Comparison of ENCODE assay signal across 12 cellular contexts in the genomic region with DNA sequence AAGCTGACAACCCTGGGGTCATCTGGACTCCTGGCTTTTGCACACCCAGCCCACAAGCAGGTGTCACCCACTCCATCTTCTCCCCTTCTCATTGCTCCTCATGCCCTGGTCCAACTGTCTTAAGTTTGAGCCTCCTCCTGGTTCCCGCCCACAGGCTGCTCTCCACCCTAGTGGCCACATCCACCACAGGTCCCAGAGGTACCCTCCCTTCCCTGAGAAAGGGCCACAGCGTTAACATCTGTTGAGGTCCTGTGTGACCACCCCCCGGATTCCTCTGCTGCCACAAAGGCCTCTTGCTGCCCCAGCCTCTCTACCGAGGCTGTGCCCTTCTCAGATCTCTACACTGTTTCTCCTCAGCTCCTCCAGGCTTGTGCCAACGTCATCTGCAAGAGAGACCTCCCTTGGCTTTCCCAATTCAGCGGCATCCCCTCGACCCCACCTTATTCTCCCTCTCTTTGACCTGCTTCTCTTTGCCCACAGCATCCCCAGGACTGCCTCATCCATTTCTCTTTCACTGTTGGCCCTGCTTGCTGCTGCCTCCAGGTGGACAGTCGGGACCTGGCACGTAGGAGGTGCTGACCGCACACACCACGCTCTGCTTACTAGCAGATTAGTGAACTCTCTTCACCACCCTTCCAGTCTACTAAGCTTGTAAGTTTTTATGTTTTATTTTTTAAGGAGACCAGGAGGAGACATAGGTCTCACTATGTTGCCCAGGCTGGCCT. TPM values are rescaled to one million over a fixed set of nuclear protein-coding genes. Genes with fewer than 3 reads are reported as not detected.
DNase-seq lines count a peak whose midpoint lies in the region; ATAC-seq and TF ChIP-seq lines count a peak whose summit lies in the region.
"Had no signal": no experiment of that assay in that cellular context is flagged by ENCODE, and none has a peak within 500 bp of the region (broad histone marks: within the 10 kb centered on the region; RNA-seq: fewer than 3 reads in every experiment).

No MANE protein-coding gene starts in this region.

- POLR2A ChIA-PET in activated CD4-positive, alpha-beta T cell treated with anti-CD3 and anti-CD28 coated beads for 36 hours (lab: Charles Lee), result no interaction called here

- H3K27me3 Mint-ChIP-seq in activated CD4-positive, alpha-beta T cell treated with anti-CD3 and anti-CD28 coated beads for 36 hours, result no peaks in the 10 kb centered on the region
- no peaks in the 10 kb centered on the region for H3K27me3 Mint-ChIP-seq in natural killer cell treated with Interleukin-12 subunit alpha and Interleukin-12 subunit beta and Interleukin-15 and Interleukin-18, amount 100 ng/mL, for 72 hours

- CTCF ChIA-PET in activated CD4-positive, alpha-beta T cell treated with anti-CD3 and anti-CD28 coated beads for 36 hours (lab: Charles Lee), result interaction anchor here (0.7 kb wide), 1 partner anchor 366 kb away, joined by 4 read pairs; no protein-coding TSS in a partner anchor

- no peaks in the 10 kb centered on the region for H3K4me1 ChIP-seq in colonic mucosa
- H3K4me1 ChIP-seq: gastrocnemius medialis had no signal

- no peak for DNase-seq in activated CD4-positive, alpha-beta T cell treated with anti-CD3 and anti-CD28 coated beads for 36 hours
- no peak for DNase-seq in activated CD4-positive, alpha-beta T cell treated with anti-CD3 and anti-CD28 coated beads, Interleukin-2, amount 50 U/mL, for 48 hours
- no peak for DNase-seq in LNCaP clone FGC (ENCODE audit: low read depth)
- DNase-seq in choroid plexus epithelial cell (ENCODE audit: low read depth), result peak; percentile 48
- no peak for DNase-seq in natural killer cell treated with Interleukin-12 subunit alpha and Interleukin-12 subunit beta and Interleukin-15 and Interleukin-18, amount 100 ng/mL, for 72 hours (ENCODE audit: low spot score)
- no peak for DNase-seq in putamen (ENCODE audit: low spot score)
- no peak for DNase-seq in colonic mucosa
- DNase-seq: activated effector memory CD4-positive, alpha-beta T cell treated with anti-CD3 and anti-CD28 coated beads, Interleukin-2, amount 50 U/mL, for 16 hours; gastrocnemius medialis; NCI-H1092 had no signal

- no peaks in the 10 kb centered on the region for H3K9me3 Mint-ChIP-seq in activated CD4-positive, alpha-beta T cell treated with anti-CD3 and anti-CD28 coated beads for 36 hours (ENCODE audit: low read depth)
- no peaks in the 10 kb centered on the region for H3K9me3 Mint-ChIP-seq in natural killer cell treated with Interleukin-12 subunit alpha and Interleukin-12 subunit beta and Interleukin-15 and Interleukin-18, amount 100 ng/mL, for 72 hours

- H3K36me3 Mint-ChIP-seq in activated CD4-positive, alpha-beta T cell treated with anti-CD3 and anti-CD28 coated beads for 36 hours (ENCODE audit: low read depth), result peaks cover 42% of the 10 kb centered on the region
- peaks cover 7% of the 10 kb centered on the region for H3K36me3 Mint-ChIP-seq in natural killer cell treated with Interleukin-12 subunit alpha and Interleukin-12 subunit beta and Interleukin-15 and Interleukin-18, amount 100 ng/mL, for 72 hours

- peak overlapping the region; percentile 8 for H3K27ac Mint-ChIP-seq in activated CD4-positive, alpha-beta T cell treated with anti-CD3 and anti-CD28 coated beads for 36 hours
- H3K27ac Mint-ChIP-seq in natural killer cell treated with Interleukin-12 subunit alpha and Interleukin-12 subunit beta and Interleukin-15 and Interleukin-18, amount 100 ng/mL, for 72 hours, result no peak overlapping the region

- H3K27ac ChIP-seq in colonic mucosa, result no peak overlapping the region
- H3K27ac ChIP-seq: gastrocnemius medialis, SJSA1 had no signal

- peak; percentile 27 for ATAC-seq in activated CD4-positive, alpha-beta T cell treated with anti-CD3 and anti-CD28 coated beads for 36 hours
- peak; percentile 37 to 38 for ATAC-seq in natural killer cell treated with Interleukin-12 subunit alpha and Interleukin-12 subunit beta and Interleukin-15 and Interleukin-18, amount 100 ng/mL, for 72 hours
- ATAC-seq in HG03342 (IDR thresholded peaks at IDR 0.05; ENCODE audit: unreplicated experiment), result no peak
- ATAC-seq: gastrocnemius medialis had no signal

- intact Hi-C loops in activated CD4-positive, alpha-beta T cell treated with anti-CD3 and anti-CD28 coated beads for 36 hours (cut with DNase I, micrococcal nuclease), result no loop called here
- intact Hi-C loops in colonic mucosa (cut with DNase I), result no loop called here

- TF ChIP-seq CTCF in LNCaP clone FGC (IDR thresholded peaks at IDR 0.05; ENCODE audit: control insufficient read depth, extremely low read depth, insufficient read depth) (peak; percentile 41), choroid plexus epithelial cell (conservative IDR thresholded peaks at IDR 0.05; ENCODE audit: low read depth, low read length) (peak; percentile 64), colonic mucosa (IDR thresholded peaks at IDR 0.05) (no peak)

- peaks cover 6% of the 10 kb centered on the region for H3K36me3 ChIP-seq in colonic mucosa

- H3K4me3 ChIP-seq in LNCaP clone FGC (ENCODE audit: low read depth, low read length) (no peak overlapping the region), choroid plexus epithelial cell (ENCODE audit: low read depth, low read length) (no peak overlapping the region), colonic mucosa (no peak overlapping the region)
- H3K4me3 ChIP-seq: gastrocnemius medialis, SJSA1 had no signal

- H3K9ac ChIP-seq in colonic mucosa (ENCODE audit: low read depth in 2 of 2, low read length in 2 of 2), result no peak overlapping the region

- H3K4me3 Mint-ChIP-seq in activated CD4-positive, alpha-beta T cell treated with anti-CD3 and anti-CD28 coated beads for 36 hours, result no peak overlapping the region
- H3K4me3 Mint-ChIP-seq in natural killer cell treated with Interleukin-12 subunit alpha and Interleukin-12 subunit beta and Interleukin-15 and Interleukin-18, amount 100 ng/mL, for 72 hours, result no peak overlapping the region

- no peaks in the 10 kb centered on the region for H3K27me3 ChIP-seq in colonic mucosa
- H3K27me3 ChIP-seq: gastrocnemius medialis, SJSA1 had no signal

- peaks cover 22% of the 10 kb centered on the region for H3K4me1 Mint-ChIP-seq in activated CD4-positive, alpha-beta T cell treated with anti-CD3 and anti-CD28 coated beads for 36 hours
- H3K4me1 Mint-ChIP-seq in natural killer cell treated with Interleukin-12 subunit alpha and Interleukin-12 subunit beta and Interleukin-15 and Interleukin-18, amount 100 ng/mL, for 72 hours (ENCODE audit: low read depth in 2 of 2), result peaks cover 10 to 25% of the 10 kb centered on the region in 2 donors

- no peaks in the 10 kb centered on the region for H3K9me3 ChIP-seq in colonic mucosa
- H3K9me3 ChIP-seq: gastrocnemius medialis, SJSA1 had no signal

RNA-seq across cellular contexts. Expression of a gene that starts 33.3 kb away (rescaled TPM):
- total RNA-seq in activated CD4-positive, alpha-beta T cell treated with anti-CD3 and anti-CD28 coated beads for 36 hours, result 100 to 1,000 TPM in 1 of 2 experiments, 10 to 100 TPM in 1; 89.8 to 104 TPM
- 100 to 1,000 TPM; 102 to 196 TPM for total RNA-seq in natural killer cell treated with Interleukin-12 subunit alpha and Interleukin-12 subunit beta and Interleukin-15 and Interleukin-18, amount 100 ng/mL, for 72 hours
- total RNA-seq in colonic mucosa, result 10 to 100 TPM; 44.1 to 55.3 TPM

RNA-seq across cellular contexts. Expression of a gene that starts 33.3 kb away (rescaled TPM):
- total RNA-seq in activated CD4-positive, alpha-beta T cell treated with anti-CD3 and anti-CD28 coated beads for 36 hours, result 10 to 100 TPM; 33.0 to 40.8 TPM
- 10 to 100 TPM; 22.3 to 43.9 TPM for total RNA-seq in natural killer cell treated with Interleukin-12 subunit alpha and Interleukin-12 subunit beta and Interleukin-15 and Interleukin-18, amount 100 ng/mL, for 72 hours
- total RNA-seq in colonic mucosa, result 10 to 100 TPM; 15.0 to 29.4 TPM

RNA-seq across cellular contexts. Expression of a gene that starts 59.0 kb away (rescaled TPM):
- under 1 TPM; 0.46 to 0.62 TPM for total RNA-seq in activated CD4-positive, alpha-beta T cell treated with anti-CD3 and anti-CD28 coated beads for 36 hours
- total RNA-seq in natural killer cell treated with Interleukin-12 subunit alpha and Interleukin-12 subunit beta and Interleukin-15 and Interleukin-18, amount 100 ng/mL, for 72 hours, result under 1 TPM in 1 of 2 donors, not detected in 1; 0.86 TPM
- 1 to 10 TPM; 1.9 to 5.3 TPM for total RNA-seq in colonic mucosa
